26 cellular contexts compared by ENCODE assay signal in the genomic region with DNA sequence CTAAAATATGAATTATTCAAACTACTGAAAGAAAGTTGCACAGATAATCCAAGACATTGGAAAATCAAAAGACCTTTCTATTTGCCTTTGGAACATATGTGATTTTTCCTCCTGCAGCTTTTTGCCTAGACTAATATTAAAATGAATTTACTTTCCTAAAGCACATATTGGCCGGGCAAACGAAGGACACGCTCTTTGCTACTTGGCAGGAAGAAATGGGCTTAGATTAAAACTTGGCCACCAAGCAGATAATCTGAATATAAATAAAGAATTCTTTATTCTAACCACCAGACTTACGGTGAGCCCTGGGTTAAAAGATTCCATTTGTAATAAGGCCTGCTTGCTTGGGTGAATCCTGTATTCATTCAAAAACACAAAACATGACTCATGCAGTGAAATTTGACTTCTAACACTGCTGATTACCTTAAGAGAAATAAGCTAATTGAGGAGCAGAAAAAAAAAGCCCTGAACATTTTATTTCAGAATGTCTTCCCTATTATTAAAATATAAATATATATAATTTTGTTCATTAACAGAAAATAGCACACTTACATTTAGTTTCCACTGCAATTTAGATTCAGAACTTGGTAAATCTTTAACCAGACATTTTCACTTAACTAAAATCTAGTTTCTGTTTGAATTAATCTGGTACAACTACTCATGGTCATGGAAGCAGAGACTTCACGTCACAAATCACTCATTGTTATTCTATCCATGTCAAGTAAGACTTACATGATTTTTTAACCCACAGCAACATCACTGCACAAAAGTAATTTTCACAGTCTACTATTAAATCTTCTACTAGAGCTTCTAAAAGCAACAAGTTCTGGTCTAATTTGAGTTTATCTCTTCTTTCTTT. TPM values are rescaled to one million over a fixed set of nuclear protein-coding genes. Genes with fewer than 3 reads are reported as not detected.
DNase-seq lines count a peak whose midpoint lies in the region; ATAC-seq, FAIRE-seq and TF ChIP-seq lines count a peak whose summit lies in the region.
"Had no signal": no experiment of that assay in that cellular context is flagged by ENCODE, and none has a peak within 500 bp of the region (broad histone marks: within the 10 kb centered on the region; RNA-seq: fewer than 3 reads in every experiment).

No MANE protein-coding gene starts in this region.

- H3K27ac Mint-ChIP-seq in astrocyte (ENCODE audit: unreplicated experiment) = no peak overlapping the region
- H3K27ac Mint-ChIP-seq: activated CD4-positive, alpha-beta memory T cell treated with anti-CD3 and anti-CD28 coated beads for 36 hours; naive thymus-derived CD8-positive, alpha-beta T cell had no signal

- peak overlapping the region; percentile 19 for H3K27ac ChIP-seq in astrocyte (ENCODE audit: low read depth, low read length)
- H3K27ac ChIP-seq: hepatocyte, parathyroid adenoma, PC-9, transverse colon had no signal

- peak; percentile 43 for FAIRE-seq in astrocyte (lab: Jason Lieb, UNC)
- FAIRE-seq: keratinocyte had no signal

- no peaks in the 10 kb centered on the region for H3K9me3 ChIP-seq in astrocyte (ENCODE audit: insufficient read depth, low read depth, low read length)
- H3K9me3 ChIP-seq: transverse colon had no signal

- H3K4me3 ChIP-seq in astrocyte (ENCODE audit: insufficient read depth, low read depth, low read length) (no peak overlapping the region), kidney epithelial cell (ENCODE audit: low read depth, low read length) (no peak overlapping the region)
- H3K4me3 ChIP-seq: hepatocyte, PC-9, transverse colon had no signal

- H3K4me1 ChIP-seq in astrocyte (ENCODE audit: insufficient read depth, low read length) = no peaks in the 10 kb centered on the region
- H3K4me1 ChIP-seq: parathyroid adenoma, transverse colon had no signal

- TF ChIP-seq CTCF in astrocyte (IDR thresholded peaks at IDR 0.05; ENCODE audit: insufficient read depth, low read depth, low read length) = no peak
- no peak for TF ChIP-seq CTCF in kidney epithelial cell (IDR thresholded peaks at IDR 0.05; ENCODE audit: insufficient read depth, low read length, poor library complexity, severe bottlenecking)
- no peak for TF ChIP-seq CTCF in GM10266 (IDR thresholded peaks at IDR 0.05; ENCODE audit: control insufficient read depth, insufficient read depth, low read depth, missing control alignments)

- H3K9ac ChIP-seq in astrocyte (ENCODE audit: low read length) = no peak overlapping the region
- H3K9ac ChIP-seq: parathyroid adenoma had no signal

- intact Hi-C loops in cardiac septum (cut with DNase I) = no loop called here

- peak; percentile 58 for ATAC-seq in GM18508 (IDR thresholded peaks at IDR 0.05; ENCODE audit: insufficient read depth, unreplicated experiment)
- ATAC-seq in GM21529 (IDR thresholded peaks at IDR 0.05; ENCODE audit: unreplicated experiment) = peak; percentile 58
- ATAC-seq: effector memory CD8-positive, alpha-beta T cell; naive thymus-derived CD8-positive, alpha-beta T cell; sciatic nerve had no signal

- H3K27me3 ChIP-seq in astrocyte (ENCODE audit: insufficient read depth, low read length) (no peaks in the 10 kb centered on the region), kidney epithelial cell (ENCODE audit: control insufficient read depth, insufficient read depth, low read length) (no peaks in the 10 kb centered on the region)
- H3K27me3 ChIP-seq: hepatocyte, transverse colon had no signal

- no peak overlapping the region for H3K4me2 ChIP-seq in astrocyte (ENCODE audit: low read length)
- H3K4me2 ChIP-seq: hepatocyte, PC-9 had no signal

- H3K9me3 Mint-ChIP-seq in astrocyte (ENCODE audit: unreplicated experiment) = no peaks in the 10 kb centered on the region
- H3K9me3 Mint-ChIP-seq: activated CD4-positive, alpha-beta memory T cell treated with anti-CD3 and anti-CD28 coated beads for 36 hours; CD8-positive, alpha-beta memory T cell; effector memory CD8-positive, alpha-beta T cell; naive thymus-derived CD8-positive, alpha-beta T cell had no signal

- H3K79me2 ChIP-seq in astrocyte (ENCODE audit: insufficient read depth, low read length) = no peaks in the 10 kb centered on the region
- H3K79me2 ChIP-seq: hepatocyte, parathyroid adenoma had no signal

- no peak overlapping the region for H3K4me3 Mint-ChIP-seq in astrocyte (ENCODE audit: unreplicated experiment)
- H3K4me3 Mint-ChIP-seq: activated CD4-positive, alpha-beta memory T cell treated with anti-CD3 and anti-CD28 coated beads for 36 hours; CD8-positive, alpha-beta memory T cell; effector memory CD8-positive, alpha-beta T cell; naive thymus-derived CD8-positive, alpha-beta T cell had no signal

- H3K36me3 Mint-ChIP-seq in astrocyte (ENCODE audit: low read depth, unreplicated experiment) = peaks cover 1% of the 10 kb centered on the region

- H3K4me1 Mint-ChIP-seq in astrocyte (ENCODE audit: low read depth, unreplicated experiment) = peaks cover 4% of the 10 kb centered on the region
- H3K4me1 Mint-ChIP-seq: CD8-positive, alpha-beta memory T cell; naive thymus-derived CD8-positive, alpha-beta T cell had no signal

- H3K27me3 Mint-ChIP-seq in astrocyte (ENCODE audit: low read depth, unreplicated experiment) = no peaks in the 10 kb centered on the region
- H3K27me3 Mint-ChIP-seq: activated CD4-positive, alpha-beta memory T cell treated with anti-CD3 and anti-CD28 coated beads for 36 hours; CD8-positive, alpha-beta memory T cell; effector memory CD8-positive, alpha-beta T cell; naive thymus-derived CD8-positive, alpha-beta T cell had no signal

- H4K20me1 ChIP-seq in astrocyte (ENCODE audit: insufficient read depth, low read length) = no peaks in the 10 kb centered on the region

- in situ Hi-C loops in G401 (cut with HindIII; ENCODE audit: low sequenced_read_pairs) = no loop called here

- H3K36me3 ChIP-seq in astrocyte (ENCODE audit: insufficient read depth, low read length) (peaks cover 7% of the 10 kb centered on the region), kidney epithelial cell (ENCODE audit: control insufficient read depth, insufficient read depth, low read length) (no peaks in the 10 kb centered on the region)
- H3K36me3 ChIP-seq: transverse colon had no signal

- H2AFZ ChIP-seq in astrocyte (ENCODE audit: low read depth, low read length) = no peak overlapping the region
- H2AFZ ChIP-seq: hepatocyte, parathyroid adenoma, PC-9 had no signal

- peak; percentile 36 for DNase-seq in astrocyte (ENCODE audit: low read depth)
- DNase-seq in kidney epithelial cell (ENCODE audit: low read depth) = peak; percentile 26
- DNase-seq in G401 (ENCODE audit: low spot score) = no peak
- no peak for DNase-seq in T1000 (lab: John Stamatoyannopoulos, UW)
- DNase-seq in cardiac septum (ENCODE audit: low spot score) = no peak
- no peak for DNase-seq in GM10266 (ENCODE audit: extremely low spot score)
- DNase-seq: activated CD4-positive, alpha-beta memory T cell treated with anti-CD3 and anti-CD28 coated beads for 36 hours; activated naive CD4-positive, alpha-beta T cell; activated T-cell treated with anti-CD3 and anti-CD28 coated beads for 4 hours; aorta; CD8-positive, alpha-beta memory T cell; DMS79 treated with DMSO at 0.1 percent for 48 hours; effector memory CD8-positive, alpha-beta T cell; naive thymus-derived CD8-positive, alpha-beta T cell; NCI-H1417; NCI-H82; PC-9; stimulated activated naive CD4-positive, alpha-beta T cell; T-helper 2 cell; transverse colon had no signal

RNA-seq across cellular contexts. Expression of a gene that starts 22.6 kb away (rescaled TPM):
- total RNA-seq in astrocyte (11.5 and 12.4 TPM in 2 replicates), kidney epithelial cell (7.9 and 12.9 TPM in 2 replicates), cardiac septum (18.0 TPM)
- 22.0 and 30.1 TPM in 2 replicates for total RNA-seq in G401 (2014; rRNA removed; shearing (Covaris generic))

Comparison
In these comparisons a context has a peak if more than half of its experiments do, and no peak if none do; other contexts are left out.
1. DNase-seq: peak in astrocyte (single experiment) and kidney epithelial cell (single experiment); none in G401 (single experiment), T1000 (single experiment), cardiac septum (single experiment) and GM10266 (single experiment).